Comparison of ENCODE assay signal across 22 cellular contexts in genomic region chr1:83574749-83575148, GRCh38.
DNase-seq lines count a peak whose midpoint lies in the region; ATAC-seq and TF ChIP-seq lines count a peak whose summit lies in the region.
"Had no signal": no experiment of that assay in that cellular context is flagged by ENCODE, and none has a peak within 500 bp of the region (broad histone marks: within the 10 kb centered on the region; RNA-seq: fewer than 3 reads in every experiment).

No MANE protein-coding gene starts in this region.

- 0 out of 2 replicates have a peak overlapping the region, but pooled peaks have one; percentile 88 for H2AFZ ChIP-seq in GM23338

- H3K27ac Mint-ChIP-seq in GM23338, result no peak overlapping the region
- H3K27ac Mint-ChIP-seq: CD4-positive, alpha-beta T cell; HFFc6 had no signal

- DNase-seq in GM23338 (ENCODE audit: low spot score) (no peak), left kidney (ENCODE audit: low read depth, low spot score) (peak; percentile 21), SW480 (ENCODE audit: low spot score) (no peak), NCI-H510A (lab: John Stamatoyannopoulos, UW) (no peak)
- DNase-seq: CD4-positive, alpha-beta T cell; DMS53; EL; HFFc6; NCI-H1436; NCI-H2029 treated with DMSO at 0.1 percent for 48 hours; NCI-H2171 treated with DMSO at 0.1 percent for 48 hours; NCI-H446 treated with DMSO at 0.1 percent for 48 hours; RPMI8226; SIG-M5; T1000 had no signal

- H3F3A ChIP-seq in GM23338 (replicated peaks; ENCODE audit: low read depth), result no peaks in the 10 kb centered on the region

- no peak overlapping the region for H3K4me3 ChIP-seq in GM23338
- H3K4me3 ChIP-seq: A549 had no signal

- H3K9me3 Mint-ChIP-seq in GM23338, result no peaks in the 10 kb centered on the region
- H3K9me3 Mint-ChIP-seq: CD4-positive, alpha-beta T cell had no signal

- no peaks in the 10 kb centered on the region for H3K79me2 ChIP-seq in GM23338 (replicated peaks; ENCODE audit: insufficient read depth)

- ATAC-seq in GM18867 (IDR thresholded peaks at IDR 0.05; ENCODE audit: unreplicated experiment) (peak; percentile 48), GM23338 (no peak), HG03432 (IDR thresholded peaks at IDR 0.05; ENCODE audit: unreplicated experiment) (peak; percentile 82), GM21390 (IDR thresholded peaks at IDR 0.05; ENCODE audit: unreplicated experiment) (no peak), GM19455 (IDR thresholded peaks at IDR 0.05; ENCODE audit: unreplicated experiment) (no peak)
- ATAC-seq: A549, SK-N-SH treated with all-trans-retinoic acid at 6 μM for 48 hours had no signal

- no peak overlapping the region for H3K4me3 Mint-ChIP-seq in GM23338
- H3K4me3 Mint-ChIP-seq: CD4-positive, alpha-beta T cell; HFFc6 had no signal

- no peaks in the 10 kb centered on the region for H3K27me3 ChIP-seq in GM23338 (ENCODE audit: insufficient read depth)

- H3K4me1 ChIP-seq in GM23338 (ENCODE audit: insufficient read depth), result peaks cover 17% of the 10 kb centered on the region
- H3K4me1 ChIP-seq: A549 had no signal

- H3K9me2 ChIP-seq in GM23338 (ENCODE audit: insufficient read depth), result no peaks in the 10 kb centered on the region

- no peaks in the 10 kb centered on the region for H3K36me3 Mint-ChIP-seq in GM23338 (ENCODE audit: low read depth)

- no peak overlapping the region for H3K4me2 ChIP-seq in GM23338
- H3K4me2 ChIP-seq: A549, KMS-11 had no signal

- H3K27ac ChIP-seq in GM23338 (ENCODE audit: low read depth), result no peak overlapping the region
- H3K27ac ChIP-seq: A549, KMS-11 had no signal

- no peaks in the 10 kb centered on the region for H3K27me3 Mint-ChIP-seq in GM23338 (ENCODE audit: insufficient read depth, low read depth, poor library complexity)
- H3K27me3 Mint-ChIP-seq: CD4-positive, alpha-beta T cell had no signal

- no peak for TF ChIP-seq CTCF in GM23338 (conservative IDR thresholded peaks at IDR 0.05; ENCODE audit: low read depth in 2 of 2)

- no peaks in the 10 kb centered on the region for H3K36me3 ChIP-seq in GM23338 (ENCODE audit: insufficient read depth)

- H4K20me1 ChIP-seq in GM23338 (replicated peaks; ENCODE audit: insufficient read depth), result no peaks in the 10 kb centered on the region

- peaks cover 14% of the 10 kb centered on the region for H3K4me1 Mint-ChIP-seq in GM23338

TF ChIP-seq in GM23338, 12 proteins besides CTCF, POLR2A, EP300 and RAD21:
- TF ChIP-seq NANOG (IDR thresholded peaks at IDR 0.05; ENCODE audit: borderline replicate concordance) (no peak), ZNF114 (CRISPR knock-in tag; IDR thresholded peaks at IDR 0.05) (no peak), ETS1 (IDR thresholded peaks at IDR 0.05) (no peak), EZH2phosphoT487 (IDR thresholded peaks at IDR 0.05; ENCODE audit: unreplicated experiment) (no peak), ZNF462 (CRISPR knock-in tag; IDR thresholded peaks at IDR 0.05) (no peak), STAT1 (IDR thresholded peaks at IDR 0.05; ENCODE audit: unreplicated experiment) (no peak), EZH2 (IDR thresholded peaks at IDR 0.05; ENCODE audit: low read depth, unreplicated experiment) (no peak)

Comparison
In these comparisons a context has a peak if more than half of its experiments do, and no peak if none do; other contexts are left out.
1. ATAC-seq: peak in GM18867 (single experiment) and HG03432 (single experiment); none in GM23338 (single experiment), GM21390 (single experiment) and GM19455 (single experiment).